In the genomic region with DNA sequence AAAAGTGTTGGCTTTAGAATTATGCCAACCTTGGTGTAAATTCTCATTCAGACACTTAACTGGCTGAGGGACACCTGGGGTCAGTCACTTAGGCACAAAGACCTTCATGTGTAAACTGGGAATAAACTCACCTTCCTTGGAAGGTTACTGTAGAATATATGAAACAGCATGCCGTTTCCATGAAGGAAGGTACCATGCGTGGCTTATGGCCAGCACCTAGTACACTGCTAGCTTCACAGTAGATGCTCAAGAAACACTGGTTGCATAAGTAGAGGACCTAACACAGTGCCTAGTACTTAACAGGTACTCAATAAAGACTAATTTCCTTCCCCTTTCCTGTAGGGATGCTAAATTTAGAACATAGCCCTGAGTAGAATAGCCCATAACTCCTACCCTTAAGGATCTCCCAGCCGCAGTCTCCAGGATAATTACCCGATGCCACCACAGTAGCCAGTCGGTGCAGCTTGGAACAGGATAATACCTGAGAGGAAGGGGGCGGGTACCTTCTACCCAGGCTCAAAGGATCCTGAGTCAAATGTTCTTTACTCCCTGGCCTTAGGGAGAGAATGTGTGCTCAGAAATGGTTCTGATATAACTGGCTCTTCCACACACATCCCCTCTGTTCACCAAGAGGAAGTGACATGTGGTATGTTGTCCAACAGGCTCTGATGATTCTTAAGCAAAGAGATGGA, we compare ENCODE assay signal across 8 cellular contexts. TPM values are rescaled to one million over a fixed set of nuclear protein-coding genes. Genes with fewer than 3 reads are reported as not detected.
DNase-seq lines count a peak whose midpoint lies in the region; ATAC-seq, FAIRE-seq and TF ChIP-seq lines count a peak whose summit lies in the region.

No MANE protein-coding gene starts in this region.

- TF ChIP-seq CTCF in left lung (IDR thresholded peaks at IDR 0.05) (no peak), transverse colon (IDR thresholded peaks at IDR 0.05) (no peak), D721Med (IDR thresholded peaks at IDR 0.05; ENCODE audit: insufficient read depth, missing control alignments) (no peak)

- WGBS in transverse colon (ENCODE audit: low coverage in 1 of 2), 2 donors: 53% methylated on average over 3 to 6 of the region's 6 CpGs

- no peaks in the 10 kb centered on the region for H3K9me3 ChIP-seq in left lung
- H3K9me3 ChIP-seq in transverse colon: no peaks in the 10 kb centered on the region

- peak overlapping the region; percentile 95 for H3K4me3 Mint-ChIP-seq in activated naive CD4-positive, alpha-beta T cell treated with anti-CD3 and anti-CD28 coated beads for 36 hours
- H3K4me3 Mint-ChIP-seq in activated naive CD8-positive, alpha-beta T cell treated with anti-CD3 and anti-CD28 coated beads for 36 hours: peak overlapping the region; percentile 95

- TF ChIP-seq POLR2A in transverse colon (IDR thresholded peaks at IDR 0.05): peak; percentile 43

- H3K4me1 Mint-ChIP-seq in activated naive CD4-positive, alpha-beta T cell treated with anti-CD3 and anti-CD28 coated beads for 36 hours (ENCODE audit: low read depth): peaks cover 42% of the 10 kb centered on the region
- H3K4me1 Mint-ChIP-seq in activated naive CD8-positive, alpha-beta T cell treated with anti-CD3 and anti-CD28 coated beads for 36 hours: peaks cover 41% of the 10 kb centered on the region

- no peak for FAIRE-seq in D721Med (lab: Jason Lieb, UNC)

- in situ Hi-C loops in transverse colon (cut with MboI; ENCODE audit: low pct_ligation_motif_present in 1 of 4, low pct_unique_long_range_greater_than_20kb in 1 of 4, low sequenced_read_pairs in 3 of 4): no loop called here

- CTCF ChIA-PET in activated naive CD4-positive, alpha-beta T cell treated with anti-CD3 and anti-CD28 coated beads for 36 hours (lab: Charles Lee): interaction anchor here (1.3 to 12.6 kb wide), 4 partner anchors 21 to 85 kb away, joined by 4 to 339 read pairs (median 55); no protein-coding TSS in a partner anchor

- H3K36me3 ChIP-seq in left lung (peaks cover 0 to 52% of the 10 kb centered on the region in 2 donors), transverse colon (no peaks in the 10 kb centered on the region)

- peak overlapping the region; percentile 97 to 99 for H3K27ac ChIP-seq in left lung
- peak overlapping the region; percentile 98 to 99 (median 98) for H3K27ac ChIP-seq in transverse colon

- DNase-seq in activated naive CD4-positive, alpha-beta T cell treated with anti-CD3 and anti-CD28 coated beads for 36 hours: peak; percentile 59
- DNase-seq in activated naive CD4-positive, alpha-beta T cell treated with Interleukin-2 at 50 U/mL for 16 hours: no peak
- DNase-seq in activated naive CD8-positive, alpha-beta T cell treated with anti-CD3 and anti-CD28 coated beads for 36 hours: no peak
- DNase-seq in left lung (peak in 1 of 2 donors; percentile 44), transverse colon (peak; percentile 44), D721Med (ENCODE audit: insufficient read length, low spot score) (no peak), NCI-H2171 (lab: John Stamatoyannopoulos, UW) (no peak)

- ATAC-seq in left lung: peak; percentile 3
- ATAC-seq in GM18520 (IDR thresholded peaks at IDR 0.05; ENCODE audit: unreplicated experiment): no peak

- intact Hi-C loops in activated naive CD4-positive, alpha-beta T cell treated with anti-CD3 and anti-CD28 coated beads for 36 hours (cut with micrococcal nuclease): no loop called here
- intact Hi-C loops in left lung (cut with DNase I): no loop called here
- intact Hi-C loops in transverse colon (cut with DNase I; ENCODE audit: low total_unique reads): no loop called here

- no peaks in the 10 kb centered on the region for H3K27me3 Mint-ChIP-seq in activated naive CD4-positive, alpha-beta T cell treated with anti-CD3 and anti-CD28 coated beads for 36 hours (ENCODE audit: low read depth)
- H3K27me3 Mint-ChIP-seq in activated naive CD8-positive, alpha-beta T cell treated with anti-CD3 and anti-CD28 coated beads for 36 hours: no peaks in the 10 kb centered on the region

- no peaks in the 10 kb centered on the region for H3K27me3 ChIP-seq in left lung
- H3K27me3 ChIP-seq in transverse colon: no peaks in the 10 kb centered on the region

- H3K9me3 Mint-ChIP-seq in activated naive CD4-positive, alpha-beta T cell treated with anti-CD3 and anti-CD28 coated beads for 36 hours: no peaks in the 10 kb centered on the region
- H3K9me3 Mint-ChIP-seq in activated naive CD8-positive, alpha-beta T cell treated with anti-CD3 and anti-CD28 coated beads for 36 hours: no peaks in the 10 kb centered on the region

- peak overlapping the region; percentile 99 for H3K27ac Mint-ChIP-seq in activated naive CD4-positive, alpha-beta T cell treated with anti-CD3 and anti-CD28 coated beads for 36 hours
- H3K27ac Mint-ChIP-seq in activated naive CD8-positive, alpha-beta T cell treated with anti-CD3 and anti-CD28 coated beads for 36 hours: peak overlapping the region; percentile 97

- H3K4me3 ChIP-seq in left lung (peak overlapping the region; percentile 12 to 65), transverse colon (peak overlapping the region in 1 of 4 donors; percentile 73)

- peaks cover 79% of the 10 kb centered on the region for H3K36me3 Mint-ChIP-seq in activated naive CD4-positive, alpha-beta T cell treated with anti-CD3 and anti-CD28 coated beads for 36 hours (ENCODE audit: low read depth)
- peaks cover 81% of the 10 kb centered on the region for H3K36me3 Mint-ChIP-seq in activated naive CD8-positive, alpha-beta T cell treated with anti-CD3 and anti-CD28 coated beads for 36 hours

- no peak for TF ChIP-seq EP300 in transverse colon (IDR thresholded peaks at IDR 0.05; ENCODE audit: low read depth)

- peaks cover 29 to 80% of the 10 kb centered on the region in 2 donors for H3K4me1 ChIP-seq in left lung
- peaks cover 41 to 74% (median 61%) of the 10 kb centered on the region in 4 donors for H3K4me1 ChIP-seq in transverse colon

RNA-seq across cellular contexts. Expression of a gene that starts 3.6 kb away (rescaled TPM):
- total RNA-seq in activated naive CD4-positive, alpha-beta T cell treated with anti-CD3 and anti-CD28 coated beads for 36 hours: 10 to 100 TPM; 87.9 to 89.2 TPM
- 100 to 1,000 TPM; 196 to 206 TPM for total RNA-seq in activated naive CD8-positive, alpha-beta T cell treated with anti-CD3 and anti-CD28 coated beads for 36 hours
- total RNA-seq in left lung (100 to 1,000 TPM; 122 to 181 TPM), transverse colon (100 to 1,000 TPM in 3 of 4 donors, 10 to 100 TPM in 1; 98.6 to 151 (median 107) TPM)

RNA-seq across cellular contexts. Expression of a gene that starts 20.0 kb away (rescaled TPM):
- 100 to 1,000 TPM; 166 to 175 TPM for total RNA-seq in activated naive CD4-positive, alpha-beta T cell treated with anti-CD3 and anti-CD28 coated beads for 36 hours
- total RNA-seq in activated naive CD8-positive, alpha-beta T cell treated with anti-CD3 and anti-CD28 coated beads for 36 hours: 100 to 1,000 TPM; 111 TPM
- total RNA-seq in left lung: 10 to 100 TPM in 1 of 2 donors, 1 to 10 TPM in 1; 5.1 to 16.5 TPM
- 10 to 100 TPM in 2 of 4 donors, 1 to 10 TPM in 2; 3.2 to 15.7 (median 7.8) TPM for total RNA-seq in transverse colon

Comparison
In these comparisons a context has a peak if more than half of its experiments do, and no peak if none do; other contexts are left out.
1. DNase-seq: peak in activated naive CD4-positive, alpha-beta T cell treated with anti-CD3 and anti-CD28 coated beads for 36 hours (single experiment) and transverse colon (single experiment); none in activated naive CD4-positive, alpha-beta T cell treated with Interleukin-2 at 50 U/mL for 16 hours (single experiment), activated naive CD8-positive, alpha-beta T cell treated with anti-CD3 and anti-CD28 coated beads for 36 hours (single experiment), D721Med (single experiment) and NCI-H2171 (single experiment).
2. RNA of a gene that starts 20.0 kb away (total RNA-seq): 166 to 175 TPM in activated naive CD4-positive, alpha-beta T cell treated with anti-CD3 and anti-CD28 coated beads for 36 hours and 111 TPM in activated naive CD8-positive, alpha-beta T cell treated with anti-CD3 and anti-CD28 coated beads for 36 hours; 5.1 to 16.5 TPM in left lung and 3.2 to 15.7 TPM in transverse colon; every median in the first group is over 4 times any median in the second.